25 cellular contexts compared by ENCODE assay signal in the genomic region with DNA sequence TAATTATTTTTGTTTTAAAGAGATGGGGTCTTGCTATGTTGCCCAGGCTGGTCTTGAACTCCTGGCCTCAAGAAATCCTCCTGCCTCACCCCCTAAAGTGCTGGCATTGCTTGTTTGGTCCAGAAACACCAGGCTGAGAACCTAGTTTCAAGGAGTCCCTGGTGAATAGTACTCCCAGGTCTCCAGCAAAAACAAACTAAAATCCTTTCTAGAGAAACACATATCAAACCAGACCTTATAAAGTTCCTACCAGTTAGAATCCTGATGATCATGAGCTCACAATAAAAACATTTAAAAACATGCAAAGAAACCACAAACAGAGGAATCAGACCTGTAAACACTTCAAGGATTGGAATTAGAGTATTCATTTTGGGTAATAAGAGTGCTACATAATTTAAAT. TPM values are rescaled to one million over a fixed set of nuclear protein-coding genes. Genes with fewer than 3 reads are reported as not detected.
DNase-seq lines count a peak whose midpoint lies in the region; ATAC-seq and TF ChIP-seq lines count a peak whose summit lies in the region.
"Had no signal": no experiment of that assay in that cellular context is flagged by ENCODE, and none has a peak within 500 bp of the region (broad histone marks: within the 10 kb centered on the region; RNA-seq: fewer than 3 reads in every experiment).

No MANE protein-coding gene starts in this region.

- H3K4me3 Mint-ChIP-seq in activated naive CD4-positive, alpha-beta T cell treated with anti-CD3 and anti-CD28 coated beads for 36 hours = no peak overlapping the region
- H3K4me3 Mint-ChIP-seq: activated CD4-positive, alpha-beta memory T cell treated with anti-CD3 and anti-CD28 coated beads for 36 hours; naive thymus-derived CD4-positive, alpha-beta T cell; T-cell had no signal

- peak; percentile 71 for DNase-seq in EL
- no peak for DNase-seq in RWPE2 (ENCODE audit: low spot score)
- DNase-seq in fibroblast of gingiva (ENCODE audit: low read depth) = peak; percentile 56
- DNase-seq in renal cortical epithelial cell (ENCODE audit: low read depth) = peak; percentile 71
- DNase-seq in activated naive CD4-positive, alpha-beta T cell treated with anti-CD3 and anti-CD28 coated beads for 36 hours = no peak
- DNase-seq in A673 (ENCODE audit: low spot score) = no peak
- DNase-seq: activated CD4-positive, alpha-beta memory T cell treated with anti-CD3 and anti-CD28 coated beads for 36 hours; activated naive CD4-positive, alpha-beta T cell treated with Interleukin-2 at 50 U/mL for 16 hours; body of pancreas; naive thymus-derived CD4-positive, alpha-beta T cell; NCI-H2029; NCI-H446 treated with DMSO at 0.1 percent for 48 hours; NK-92 treated with Interleukin-12 subunit alpha and Interleukin-12 subunit beta, amount 100 ng/mL, for 24 hours; stimulated activated CD8-positive, alpha-beta memory T cell treated with anti-CD3 and anti-CD28 coated beads, Interleukin-4, amount 100 ng/mL, for 48 hours; substantia nigra; T-cell; uterus; WERI-Rb-1 had no signal

- H3K36me3 Mint-ChIP-seq in activated naive CD4-positive, alpha-beta T cell treated with anti-CD3 and anti-CD28 coated beads for 36 hours (ENCODE audit: low read depth) = no peaks in the 10 kb centered on the region
- H3K36me3 Mint-ChIP-seq: activated CD4-positive, alpha-beta memory T cell treated with anti-CD3 and anti-CD28 coated beads for 36 hours had no signal

- H3K27ac Mint-ChIP-seq in activated naive CD4-positive, alpha-beta T cell treated with anti-CD3 and anti-CD28 coated beads for 36 hours = no peak overlapping the region
- H3K27ac Mint-ChIP-seq: activated CD4-positive, alpha-beta memory T cell treated with anti-CD3 and anti-CD28 coated beads for 36 hours; naive thymus-derived CD4-positive, alpha-beta T cell; T-cell had no signal

- H3K9me3 ChIP-seq in RWPE2 (ENCODE audit: severe bottlenecking) (no peaks in the 10 kb centered on the region), A673 (ENCODE audit: low read depth, low read length, poor library complexity, severe bottlenecking) (peaks cover 2% of the 10 kb centered on the region)
- H3K9me3 ChIP-seq: body of pancreas, uterus had no signal

- H3K36me3 ChIP-seq in RWPE2 (ENCODE audit: low read depth) = no peaks in the 10 kb centered on the region
- H3K36me3 ChIP-seq in A673 (ENCODE audit: insufficient read depth, low read length, poor library complexity, severe bottlenecking) = no peaks in the 10 kb centered on the region
- H3K36me3 ChIP-seq: BLaER1 treated with 17β-estradiol and CSF1 and Interleukin-3, amounts not matched to agents 10 nM and 100 nM; uterus; WERI-Rb-1 had no signal

- H3K4me1 ChIP-seq in RWPE2 (ENCODE audit: insufficient read depth, poor library complexity, severe bottlenecking) (peaks cover 25% of the 10 kb centered on the region), A673 (ENCODE audit: insufficient read depth, low read length, poor library complexity, severe bottlenecking) (no peaks in the 10 kb centered on the region)
- H3K4me1 ChIP-seq: BLaER1 treated with 17β-estradiol and CSF1 and Interleukin-3, amounts not matched to agents 10 nM and 100 nM; body of pancreas; uterus had no signal

- H3K4me3 ChIP-seq in RWPE2 (ENCODE audit: severe bottlenecking) (no peak overlapping the region), A673 (ENCODE audit: low read depth, low read length, poor library complexity, severe bottlenecking) (no peak overlapping the region)
- H3K4me3 ChIP-seq: BLaER1 treated with 17β-estradiol and CSF1 and Interleukin-3, amounts not matched to agents 10 nM and 100 nM; body of pancreas; smooth muscle cell; uterus had no signal

- H3K9me3 Mint-ChIP-seq in activated naive CD4-positive, alpha-beta T cell treated with anti-CD3 and anti-CD28 coated beads for 36 hours = no peaks in the 10 kb centered on the region
- H3K9me3 Mint-ChIP-seq: activated CD4-positive, alpha-beta memory T cell treated with anti-CD3 and anti-CD28 coated beads for 36 hours had no signal

- H3K27ac ChIP-seq in RWPE2 (ENCODE audit: poor library complexity, severe bottlenecking) (peak overlapping the region; percentile 93), A673 (ENCODE audit: low read depth, low read length, poor library complexity, severe bottlenecking) (no peak overlapping the region)
- H3K27ac ChIP-seq: BLaER1 treated with 17β-estradiol and CSF1 and Interleukin-3, amounts not matched to agents 10 nM and 100 nM; body of pancreas; epithelial cell of prostate; uterus; WERI-Rb-1 had no signal

- H3K27me3 ChIP-seq in RWPE2 (ENCODE audit: insufficient read depth, poor library complexity, severe bottlenecking) (no peaks in the 10 kb centered on the region), A673 (replicated peaks; ENCODE audit: insufficient read depth, low read depth, low read length, poor library complexity) (no peaks in the 10 kb centered on the region)
- H3K27me3 ChIP-seq: BLaER1 treated with 17β-estradiol and CSF1 and Interleukin-3, amounts not matched to agents 10 nM and 100 nM; body of pancreas; uterus had no signal

- CTCF ChIA-PET in activated naive CD4-positive, alpha-beta T cell treated with anti-CD3 and anti-CD28 coated beads for 36 hours (lab: Charles Lee) = no interaction called here
- CTCF ChIA-PET in A673 (lab: Charles Lee) = no interaction called here

- no peaks in the 10 kb centered on the region for H3K4me1 Mint-ChIP-seq in activated naive CD4-positive, alpha-beta T cell treated with anti-CD3 and anti-CD28 coated beads for 36 hours (ENCODE audit: low read depth)
- H3K4me1 Mint-ChIP-seq: T-cell had no signal

- TF ChIP-seq CTCF in RWPE2 (IDR thresholded peaks at IDR 0.05; ENCODE audit: poor library complexity, severe bottlenecking) (no peak), A673 (conservative IDR thresholded peaks at IDR 0.05; ENCODE audit: low read depth, low read length) (no peak)

- no peaks in the 10 kb centered on the region for H3K27me3 Mint-ChIP-seq in activated naive CD4-positive, alpha-beta T cell treated with anti-CD3 and anti-CD28 coated beads for 36 hours (ENCODE audit: low read depth)

- intact Hi-C loops in activated naive CD4-positive, alpha-beta T cell treated with anti-CD3 and anti-CD28 coated beads for 36 hours (cut with micrococcal nuclease) = no loop called here
- intact Hi-C loops in A673 (cut with micrococcal nuclease; ENCODE audit: unreplicated experiment) = no loop called here

- POLR2A ChIA-PET in A673 (lab: Charles Lee; ENCODE audit: low non-redundant PET) = no interaction called here

- no peak for ATAC-seq in RWPE2 (ENCODE audit: low read depth)
- no peak for ATAC-seq in GM21723 (IDR thresholded peaks at IDR 0.05; ENCODE audit: unreplicated experiment)
- no peak for ATAC-seq in GM18511 (IDR thresholded peaks at IDR 0.05; ENCODE audit: unreplicated experiment)
- ATAC-seq: body of pancreas; HepG2; naive thymus-derived CD4-positive, alpha-beta T cell; T-cell had no signal

- BruUV-seq in A673 (replicated peaks; lab: Mats Ljungman, UMichigan) = no TSS peak

RNA-seq across cellular contexts. Expression of a gene that starts 34.4 kb away (rescaled TPM):
- total RNA-seq in renal cortical epithelial cell (1.5 and 26.0 TPM in 2 replicates), A673 (2021) (0.56 and 0.72 TPM in 2 replicates)
- total RNA-seq in activated naive CD4-positive, alpha-beta T cell treated with anti-CD3 and anti-CD28 coated beads for 36 hours = not detected
- total RNA-seq: activated CD4-positive, alpha-beta memory T cell treated with anti-CD3 and anti-CD28 coated beads for 36 hours; body of pancreas; HepG2; naive thymus-derived CD4-positive, alpha-beta T cell; posterior vena cava; T-cell had no signal

RNA-seq across cellular contexts. Expression of a gene that starts 51.3 kb away (rescaled TPM):
- total RNA-seq in renal cortical epithelial cell (1.5 and 147 TPM in 2 replicates), A673 (2021) (26.4 and 27.7 TPM in 2 replicates)
- total RNA-seq in activated naive CD4-positive, alpha-beta T cell treated with anti-CD3 and anti-CD28 coated beads for 36 hours = not detected
- total RNA-seq: activated CD4-positive, alpha-beta memory T cell treated with anti-CD3 and anti-CD28 coated beads for 36 hours; HepG2; smooth muscle cell had no signal

Comparison
In these comparisons a context has a peak if more than half of its experiments do, and no peak if none do; other contexts are left out.
1. DNase-seq: peak in EL (single experiment), fibroblast of gingiva (single experiment) and renal cortical epithelial cell (single experiment); none in RWPE2 (single experiment), activated naive CD4-positive, alpha-beta T cell treated with anti-CD3 and anti-CD28 coated beads for 36 hours (single experiment) and A673 (single experiment).